Comparison of ENCODE assay signal across 8 cellular contexts in genomic region chr3:142595141-142595540, GRCh38. TPM values are rescaled to one million over a fixed set of nuclear protein-coding genes. Genes with fewer than 3 reads are reported as not detected.
A peak's percentile ranks its signal among the peaks of the same experiment; 100 is the strongest.
DNase-seq lines count a peak whose midpoint lies in the region; ATAC-seq, FAIRE-seq and TF ChIP-seq lines count a peak whose summit lies in the region.

No MANE protein-coding gene starts in this region.

- DNase-seq in DND-41 (no peak), PC-3 (no peak), H1 (ENCODE audit: low read depth in 1 of 2, low spot score in 2 of 2) (no peak), neural crest cell (ENCODE audit: low read depth, low spot score) (no peak), cerebellum (ENCODE audit: low spot score) (no peak), medulla oblongata (ENCODE audit: extremely low spot score) (no peak), NCI-H446 treated with DMSO at 0.1 percent for 48 hours (lab: John Stamatoyannopoulos, UW) (no peak)

- H4K8ac ChIP-seq in H1 (ENCODE audit: extremely low read depth, insufficient read depth, low read length): no peak overlapping the region

- no peak overlapping the region for H2BK120ac ChIP-seq in H1 (replicated peaks; ENCODE audit: low read depth, low read length)

- no peak overlapping the region for H3K27ac Mint-ChIP-seq in neural crest cell (ENCODE audit: unreplicated experiment)

- peak overlapping the region; percentile 90 for H3K4me3 Mint-ChIP-seq in neural crest cell

- H3K23ac ChIP-seq in H1 (ENCODE audit: insufficient read length): no peak overlapping the region

- no peak overlapping the region for H2BK15ac ChIP-seq in H1 (ENCODE audit: low read length)

- H3K36me3 Mint-ChIP-seq in neural crest cell (ENCODE audit: low read depth): peaks cover 2% of the 10 kb centered on the region

- peaks cover 8% of the 10 kb centered on the region for H3K23me2 ChIP-seq in H1 (ENCODE audit: low read depth, low read length)

- no peaks in the 10 kb centered on the region; the same call in 1 of the 2 replicates for H3K79me1 ChIP-seq in H1 (ENCODE audit: low read depth, low read length)

- H2BK5ac ChIP-seq in H1 (ENCODE audit: low read depth, low read length): no peak overlapping the region

- no peaks in the 10 kb centered on the region for H3K9me3 ChIP-seq in DND-41 (ENCODE audit: insufficient read depth, low read length, severe bottlenecking)
- no peaks in the 10 kb centered on the region for H3K9me3 ChIP-seq in PC-3 (ENCODE audit: low read length)
- H3K9me3 ChIP-seq in H1 (ENCODE audit: insufficient read depth in 2 of 2, low read depth in 1 of 2, low read length in 1 of 2): no peaks in the 10 kb centered on the region

- intact Hi-C loops in PC-3 (cut with micrococcal nuclease): loop anchor here (1.0 to 10.0 kb wide), 3 partner anchors 53 to 130 kb away; partner anchors contain the start of gene TRPC1

- H3K27me3 ChIP-seq in DND-41 (ENCODE audit: insufficient read depth, low read length, poor library complexity): no peaks in the 10 kb centered on the region
- H3K27me3 ChIP-seq in PC-3 (ENCODE audit: low read length): no peaks in the 10 kb centered on the region
- H3K27me3 ChIP-seq in H1 (replicated peaks in 1 of 4; ENCODE audit: control insufficient read depth in 3 of 4, extremely low read depth in 1 of 4, insufficient read depth in 3 of 4, low read length in 3 of 4): no peaks in the 10 kb centered on the region

- no peak overlapping the region for H3K18ac ChIP-seq in H1 (ENCODE audit: extremely low read depth, low read length)

- peaks cover 2% of the 10 kb centered on the region for H3K9me3 Mint-ChIP-seq in neural crest cell

- H4K91ac ChIP-seq in H1 (replicated peaks; ENCODE audit: insufficient read length, low read length): no peak overlapping the region

- peaks cover 4% of the 10 kb centered on the region; the same call in 1 of the 2 replicates for H3K36me3 ChIP-seq in DND-41 (ENCODE audit: insufficient read depth, low read length)
- H3K36me3 ChIP-seq in PC-3 (ENCODE audit: low read depth, low read length): no peaks in the 10 kb centered on the region
- no peaks in the 10 kb centered on the region for H3K36me3 ChIP-seq in H1 (ENCODE audit: control insufficient read depth in 2 of 4, insufficient read depth in 4 of 4, low read length in 3 of 4)

- H3K4me1 Mint-ChIP-seq in neural crest cell: peaks cover 16% of the 10 kb centered on the region

- no peak for TF ChIP-seq EP300 in H1 (IDR thresholded peaks at IDR 0.05; ENCODE audit: borderline replicate concordance in 1 of 2, low read depth in 2 of 2, low read length in 2 of 2)

- H2AK5ac ChIP-seq in H1 (ENCODE audit: low read depth, low read length): no peak overlapping the region

- WGBS in H1 (ENCODE audit: extremely low coverage in 1 of 2, insufficient coverage in 1 of 2, insufficient read length in 1 of 2, insufficient replicate concordance in 2 of 2, low coverage in 1 of 2, low lambda C conversion rate in 2 of 2, missing lambda C conversion rate in 1 of 2), 2 experiments: 89% methylated on average over 1 of the region's 1 CpG; no CpG with 5 or more reads in 1 of the 2 experiments

- TF ChIP-seq RAD21 in H1 (IDR thresholded peaks at IDR 0.05 in 1 of 2, conservative IDR thresholded peaks at IDR 0.05 in 1 of 2; ENCODE audit: low read depth in 2 of 2, low read length in 2 of 2): no peak

- H3K4me1 ChIP-seq in DND-41 (ENCODE audit: insufficient read depth, low read length): peaks cover 29% of the 10 kb centered on the region
- H3K4me1 ChIP-seq in PC-3 (ENCODE audit: insufficient read depth, low read length): peaks cover 23% of the 10 kb centered on the region
- H3K4me1 ChIP-seq in H1 (replicated peaks in 1 of 4; ENCODE audit: control insufficient read depth in 3 of 4, insufficient read depth in 4 of 4, low read length in 3 of 4): peaks cover 0 to 4% (median 2%) of the 10 kb centered on the region in 4 experiments; a peak in 2 of 7 replicates

- H3K27me3 Mint-ChIP-seq in neural crest cell (ENCODE audit: low read depth): peaks cover 15% of the 10 kb centered on the region

- no peaks in the 10 kb centered on the region for H3K9me2 ChIP-seq in PC-3 (replicated peaks; ENCODE audit: low read length)

- H3K4me2 ChIP-seq in DND-41 (ENCODE audit: insufficient read depth, low read length): peak overlapping the region; percentile 83
- peak overlapping the region; percentile 94 for H3K4me2 ChIP-seq in PC-3 (ENCODE audit: low read length)
- H3K4me2 ChIP-seq in H1 (ENCODE audit: insufficient read depth in 1 of 2, low read depth in 2 of 2, low read length in 2 of 2): peak overlapping the region in 1 of 2 experiments; percentile 57; a peak in 1 of 4 replicates

- no peak for TF ChIP-seq POLR2A in H1 (IDR thresholded peaks at IDR 0.05; ENCODE audit: control extremely low read depth in 1 of 2, low read depth in 2 of 2, low read length in 2 of 2)

- no peaks in the 10 kb centered on the region for H3F3A ChIP-seq in PC-3 (ENCODE audit: low read length, unreplicated experiment)

- H4K20me1 ChIP-seq in DND-41 (ENCODE audit: insufficient read depth, low read length) (no peaks in the 10 kb centered on the region; the same call in 1 of the 2 replicates), PC-3 (ENCODE audit: low read length) (no peaks in the 10 kb centered on the region), H1 (replicated peaks in 1 of 2; ENCODE audit: control insufficient read depth in 1 of 2, insufficient read depth in 2 of 2, low read length in 2 of 2) (no peaks in the 10 kb centered on the region)

- peak overlapping the region; percentile 89 for H2AFZ ChIP-seq in DND-41 (ENCODE audit: low read depth, low read length)
- peak overlapping the region; percentile 96 for H2AFZ ChIP-seq in PC-3 (ENCODE audit: low read length)
- peak overlapping the region; percentile 94; the same call in 1 of the 2 replicates for H2AFZ ChIP-seq in H1 (ENCODE audit: low read length)

- ATAC-seq in DND-41 (ENCODE audit: insufficient read depth, low read depth) (no peak), PC-3 (no peak), HG03045 (IDR thresholded peaks at IDR 0.05; ENCODE audit: unreplicated experiment) (no peak)

- H3K56ac ChIP-seq in H1 (replicated peaks; ENCODE audit: insufficient read length, low read depth, low read length): no peak overlapping the region

- H3K4me3 ChIP-seq in DND-41 (ENCODE audit: low read depth in 1 of 2, low read length in 2 of 2): peak overlapping the region in 1 of 2 experiments; percentile 93; a peak in 2 of 4 replicates
- peak overlapping the region; percentile 82 for H3K4me3 ChIP-seq in PC-3 (ENCODE audit: low read length)
- peak overlapping the region in 1 of 4 experiments; percentile 79; a peak in 2 of 8 replicates for H3K4me3 ChIP-seq in H1 (ENCODE audit: extremely low read depth in 1 of 4, insufficient read depth in 2 of 4, low read depth in 3 of 4, low read length in 4 of 4)

- H3K79me2 ChIP-seq in DND-41 (ENCODE audit: insufficient read depth, low read length) (peaks cover 17% of the 10 kb centered on the region), PC-3 (ENCODE audit: low read length) (peaks cover 28% of the 10 kb centered on the region), H1 (ENCODE audit: control insufficient read depth in 1 of 2, insufficient read depth in 2 of 2, low read length in 2 of 2) (peaks cover 0 to 7% of the 10 kb centered on the region in 2 experiments; a peak in 2 of 4 replicates)

- no TSS peak for BruUV-seq in PC-3 (replicated peaks; lab: Mats Ljungman, UMichigan)

- no peak overlapping the region for H3K4ac ChIP-seq in H1 (replicated peaks; ENCODE audit: insufficient read length, low read depth, low read length)

- H4K5ac ChIP-seq in H1 (ENCODE audit: insufficient read length, low read depth, low read length): no peak overlapping the region

- POLR2A ChIA-PET in PC-3 (lab: Charles Lee; ENCODE audit: unreplicated experiment) (no interaction called here), H1 (lab: Charles Lee; ENCODE audit: partially characterized antibody) (no interaction called here)

- FAIRE-seq in H1 (lab: Jason Lieb, UNC): no peak

- CTCF ChIA-PET in PC-3 (lab: Charles Lee) (no interaction called here), H1 (lab: Charles Lee; ENCODE audit: partially characterized antibody) (interaction anchor here (1.2 kb wide), 1 partner anchor 9 kb away, joined by 4 read pairs; no protein-coding TSS in a partner anchor)

- peak overlapping the region; percentile 66 for H3K9ac ChIP-seq in DND-41 (ENCODE audit: low read depth, low read length)
- no peak overlapping the region for H3K9ac ChIP-seq in PC-3 (ENCODE audit: low read length)
- H3K9ac ChIP-seq in H1 (replicated peaks in 1 of 4; ENCODE audit: extremely low read depth in 1 of 4, low read depth in 3 of 4, low read length in 3 of 4): no peak overlapping the region

- no peak overlapping the region for H2BK20ac ChIP-seq in H1 (ENCODE audit: low read length)

- TF ChIP-seq CTCF in DND-41 (IDR thresholded peaks at IDR 0.05; ENCODE audit: borderline replicate concordance, extremely low read depth, low read length, poor library complexity, severe bottlenecking) (no peak), PC-3 (conservative IDR thresholded peaks at IDR 0.05; ENCODE audit: low read depth, low read length) (no peak), H1 (IDR thresholded peaks at IDR 0.05; ENCODE audit: control extremely low read depth in 1 of 3, insufficient read depth in 1 of 3, low read depth in 1 of 3, low read length in 3 of 3) (no peak), neural crest cell (conservative IDR thresholded peaks at IDR 0.05) (no peak)

- no peak overlapping the region for H3K14ac ChIP-seq in H1 (ENCODE audit: insufficient read length)

- H3K27ac ChIP-seq in DND-41 (ENCODE audit: low read length) (no peak overlapping the region; the same call in 1 of the 2 replicates), PC-3 (ENCODE audit: low read length) (peak overlapping the region; percentile 91), H1 (ENCODE audit: low read depth, low read length) (no peak overlapping the region)

- H2BK12ac ChIP-seq in H1 (ENCODE audit: low read depth, low read length): no peak overlapping the region

RNA-seq across cellular contexts. Expression of gene PLS1, which starts 1.1 kb away (rescaled TPM):
- 18.7 and 20.1 TPM in 2 replicates for total RNA-seq in PC-3 (2014; rRNA removed)
- 32.7 and 44.7 TPM in 2 replicates for total RNA-seq in H1 (2021; fragmentation: NEBNext Ultra II Directional; extraction: Animal tissue kit (Norgen Biotek cat#: 25700))
- 10.6 and 18.7 TPM in 2 replicates for polyA plus RNA-seq in H1 (2011; rRNA removed)
- polyA plus RNA-seq in H1 (2011; cell fraction: cytosol; rRNA removed): 19.0 TPM
- 5.2 TPM for polyA plus RNA-seq in H1 (2011; cell fraction: nucleus; rRNA removed)
- polyA plus RNA-seq in H1 (2012, experiment 1 of 2): 16.9 to 33.5 TPM (median 23.2 TPM) in 4 replicates
- 2.0 TPM for polyA plus RNA-seq in H1 (2012, experiment 2 of 2)
- polyA plus RNA-seq in H1 (2013, experiment 1 of 2): 20.8 TPM
- 21.3 TPM for polyA plus RNA-seq in H1 (2013, experiment 2 of 2)
- 21.8 and 32.1 TPM in 2 replicates for polyA minus RNA-seq in H1 (2011; rRNA and poly(A)+ RNA removed)
- polyA minus RNA-seq in H1 (2011; cell fraction: cytosol; rRNA and poly(A)+ RNA removed): 15.0 TPM
- 15.1 TPM for polyA minus RNA-seq in H1 (2011; cell fraction: nucleus; rRNA and poly(A)+ RNA removed)
- 5.6 and 5.7 TPM in 2 replicates for total RNA-seq in neural crest cell
- total RNA-seq in cerebellum: 2.5 TPM

RNA-seq across cellular contexts. Expression of gene ATR, which starts 16.6 kb away (rescaled TPM):
- total RNA-seq in PC-3 (2014; rRNA removed) (15.6 and 25.7 TPM in 2 replicates), neural crest cell (23.3 and 27.5 TPM in 2 replicates), cerebellum (35.0 TPM)
- total RNA-seq in H1 (2021; fragmentation: NEBNext Ultra II Directional; extraction: Animal tissue kit (Norgen Biotek cat#: 25700)): 19.5 and 23.2 TPM in 2 replicates
- polyA plus RNA-seq in H1 (2011; rRNA removed): 5.9 and 8.4 TPM in 2 replicates
- polyA plus RNA-seq in H1 (2011; cell fraction: cytosol; rRNA removed): 12.3 TPM
- 13.6 TPM for polyA plus RNA-seq in H1 (2011; cell fraction: nucleus; rRNA removed)
- polyA plus RNA-seq in H1 (2012, experiment 1 of 2): 9.2 to 13.5 TPM (median 11.9 TPM) in 4 replicates
- polyA plus RNA-seq in H1 (2012, experiment 2 of 2): 0.76 TPM
- polyA plus RNA-seq in H1 (2013, experiment 1 of 2): 12.7 TPM
- polyA plus RNA-seq in H1 (2013, experiment 2 of 2): 12.8 TPM
- polyA minus RNA-seq in H1 (2011; rRNA and poly(A)+ RNA removed): 31.1 and 38.8 TPM in 2 replicates
- 16.5 TPM for polyA minus RNA-seq in H1 (2011; cell fraction: cytosol; rRNA and poly(A)+ RNA removed)
- polyA minus RNA-seq in H1 (2011; cell fraction: nucleus; rRNA and poly(A)+ RNA removed): 43.8 TPM
